In genomic region chr16:89892055-89892630, GRCh38 we compare ENCODE assay signal across 1 cellular context.
TF ChIP-seq lines count a peak whose summit lies in the region.

No MANE protein-coding gene starts in this region.

TF ChIP-seq in SK-N-SH treated with all-trans-retinoic acid at 6 μM for 48 hours, 23 proteins besides CTCF, POLR2A, EP300 and RAD21 (continued from another document):
- TF ChIP-seq POU6F1 (CRISPR knock-in tag; IDR thresholded peaks at IDR 0.05; ENCODE audit: borderline replicate concordance, low read depth), result no peak
- TF ChIP-seq RARB (CRISPR knock-in tag; IDR thresholded peaks at IDR 0.05), result no peak
- no peak for TF ChIP-seq TOX (CRISPR knock-in tag; IDR thresholded peaks at IDR 0.05; ENCODE audit: borderline replicate concordance)
- no peak for TF ChIP-seq CREB5 (CRISPR knock-in tag; IDR thresholded peaks at IDR 0.05; ENCODE audit: low read depth)
- no peak for TF ChIP-seq GLIS3 (CRISPR knock-in tag; IDR thresholded peaks at IDR 0.05)
- no peak for TF ChIP-seq PPARA (CRISPR knock-in tag; IDR thresholded peaks at IDR 0.05; ENCODE audit: borderline replicate concordance)
- no peak for TF ChIP-seq TSHZ2 (CRISPR knock-in tag; IDR thresholded peaks at IDR 0.05)
- no peak for TF ChIP-seq ISL1 (CRISPR knock-in tag; IDR thresholded peaks at IDR 0.05)
- no peak for TF ChIP-seq ZC3H10 (CRISPR knock-in tag; IDR thresholded peaks at IDR 0.05)
- no peak for TF ChIP-seq OSR1 (CRISPR knock-in tag; IDR thresholded peaks at IDR 0.05)
- no peak for TF ChIP-seq ESRRG (CRISPR knock-in tag; IDR thresholded peaks at IDR 0.05)
- TF ChIP-seq CSDC2 (CRISPR knock-in tag; IDR thresholded peaks at IDR 0.05), result no peak
